24 cellular contexts compared by ENCODE assay signal in genomic region chr11:35555238-35555887, GRCh38. TPM values are rescaled to one million over a fixed set of nuclear protein-coding genes. Genes with fewer than 3 reads are reported as not detected.
DNase-seq lines count a peak whose midpoint lies in the region; FAIRE-seq and TF ChIP-seq lines count a peak whose summit lies in the region.
"Had no signal": no experiment of that assay in that cellular context is flagged by ENCODE, and none has a peak within 500 bp of the region (broad histone marks: within the 10 kb centered on the region; RNA-seq: fewer than 3 reads in every experiment).

No MANE protein-coding gene starts in this region.

- FAIRE-seq in astrocyte (lab: Jason Lieb, UNC) (no peak), small intestine (lab: Jason Lieb, UNC) (no peak)

- H3K4me3 ChIP-seq in astrocyte (ENCODE audit: insufficient read depth, low read depth, low read length) (no peak overlapping the region), smooth muscle cell (no peak overlapping the region), small intestine (ENCODE audit: low read depth in 1 of 2, low read length in 2 of 2) (no peak overlapping the region)
- H3K4me3 ChIP-seq: cardiac muscle cell, psoas muscle had no signal

- no peak overlapping the region for H3K4me2 ChIP-seq in astrocyte (ENCODE audit: low read length)
- H3K4me2 ChIP-seq in smooth muscle cell = peak overlapping the region; percentile 3

- H3K27ac ChIP-seq in astrocyte (ENCODE audit: low read depth, low read length) (no peak overlapping the region), smooth muscle cell (ENCODE audit: low read depth) (peak overlapping the region; percentile 62), small intestine (ENCODE audit: low read depth in 1 of 2, low read length in 1 of 2) (no peak overlapping the region)
- H3K27ac ChIP-seq: cardiac muscle cell, HL-60, psoas muscle had no signal

- H3K79me2 ChIP-seq in astrocyte (ENCODE audit: insufficient read depth, low read length) (no peaks in the 10 kb centered on the region), smooth muscle cell (ENCODE audit: low read depth) (no peaks in the 10 kb centered on the region)

- H3K9ac ChIP-seq in astrocyte (ENCODE audit: low read length) (no peak overlapping the region), smooth muscle cell (ENCODE audit: low read depth) (peak overlapping the region; percentile 7)

- H3K27ac Mint-ChIP-seq in astrocyte (ENCODE audit: unreplicated experiment) = peak overlapping the region; percentile 59
- H3K27ac Mint-ChIP-seq: activated naive CD8-positive, alpha-beta T cell treated with anti-CD3 and anti-CD28 coated beads, Interleukin-2, amount 10 ng/mL, durations not matched to agents 7 days and 5 days; CD8-positive, alpha-beta memory T cell; stimulated activated naive CD8-positive, alpha-beta T cell treated with anti-CD3 and anti-CD28 coated beads, Interleukin-15, Interleukin-2, amounts not matched to agents 100 ng/mL and 50 ng/mL, for 24 hours; type B pancreatic cell had no signal

- WGBS in smooth muscle cell (ENCODE audit: low lambda C conversion rate) = 50% methylated on average over 1 of the region's 1 CpG
- 55 to 76% (median 74%) methylated on average over 1 of the region's 1 CpG for WGBS in small intestine, 3 donors

- H3K4me1 ChIP-seq in astrocyte (ENCODE audit: insufficient read depth, low read length) = peaks cover 16% of the 10 kb centered on the region
- H3K4me1 ChIP-seq in smooth muscle cell (ENCODE audit: low read depth) = peaks cover 14% of the 10 kb centered on the region
- H3K4me1 ChIP-seq in small intestine (ENCODE audit: control insufficient read depth in 2 of 2, insufficient read depth in 1 of 2, low read depth in 1 of 2, low read length in 1 of 2) = no peaks in the 10 kb centered on the region
- H3K4me1 ChIP-seq: psoas muscle had no signal

- H3K36me3 Mint-ChIP-seq in astrocyte (ENCODE audit: low read depth, unreplicated experiment) = no peaks in the 10 kb centered on the region
- H3K36me3 Mint-ChIP-seq: activated naive CD8-positive, alpha-beta T cell treated with anti-CD3 and anti-CD28 coated beads, Interleukin-2, amount 10 ng/mL, durations not matched to agents 7 days and 5 days; CD8-positive, alpha-beta memory T cell; type B pancreatic cell had no signal

- H3K27me3 Mint-ChIP-seq in astrocyte (ENCODE audit: low read depth, unreplicated experiment) = peaks cover 6% of the 10 kb centered on the region

- DNase-seq in HCEC 1CT (peak; percentile 74), astrocyte (ENCODE audit: low read depth) (no peak), fibroblast of the conjunctiva (ENCODE audit: low read depth) (peak; percentile 47), smooth muscle cell (lab: John Stamatoyannopoulos, UW; ENCODE audit: unreplicated experiment) (no peak), putamen (ENCODE audit: low spot score) (no peak), small intestine (no peak), NCI-H526 treated with DMSO at 0.1 percent for 48 hours (lab: John Stamatoyannopoulos, UW) (no peak)
- no peak for DNase-seq in activated naive CD4-positive, alpha-beta T cell (lab: John Stamatoyannopoulos, UW)
- DNase-seq: activated CD4-positive, alpha-beta T cell treated with anti-CD3 and anti-CD28 coated beads for 4 hours; activated naive CD8-positive, alpha-beta T cell treated with anti-CD3 and anti-CD28 coated beads, Interleukin-2, amount 10 ng/mL, durations not matched to agents 7 days and 5 days; CD8-positive, alpha-beta memory T cell; head of caudate nucleus; midbrain; NCI-H146; NCI-H2227 treated with DMSO at 0.1 percent for 48 hours; OCI-M1; psoas muscle; SHP77 treated with DMSO at 0.1 percent for 48 hours; stimulated activated CD4-positive, alpha-beta T cell treated with anti-CD3 and anti-CD28 coated beads, Interleukin-4, amount 100 ng/mL, for 24 hours; T-helper 1 cell had no signal

- no peak overlapping the region for H3K4me3 Mint-ChIP-seq in astrocyte (ENCODE audit: unreplicated experiment)
- H3K4me3 Mint-ChIP-seq: activated naive CD8-positive, alpha-beta T cell treated with anti-CD3 and anti-CD28 coated beads, Interleukin-2, amount 10 ng/mL, durations not matched to agents 7 days and 5 days; CD8-positive, alpha-beta memory T cell; stimulated activated naive CD8-positive, alpha-beta T cell treated with anti-CD3 and anti-CD28 coated beads, Interleukin-15, Interleukin-2, amounts not matched to agents 100 ng/mL and 50 ng/mL, for 24 hours; type B pancreatic cell had no signal

- TF ChIP-seq CTCF in astrocyte (IDR thresholded peaks at IDR 0.05; ENCODE audit: insufficient read depth, low read depth, low read length) (no peak), smooth muscle cell (IDR thresholded peaks at IDR 0.05; ENCODE audit: borderline replicate concordance, insufficient read depth, poor library complexity, severe bottlenecking) (no peak)

- peaks cover 8% of the 10 kb centered on the region for H3F3A ChIP-seq in smooth muscle cell (ENCODE audit: low read depth)

- H3K27me3 ChIP-seq in astrocyte (ENCODE audit: insufficient read depth, low read length) (no peaks in the 10 kb centered on the region), smooth muscle cell (ENCODE audit: low read depth) (no peaks in the 10 kb centered on the region), small intestine (ENCODE audit: control insufficient read depth in 2 of 2, insufficient read depth in 2 of 2, low read length in 2 of 2) (peaks cover 2 to 4% of the 10 kb centered on the region in 2 donors)
- H3K27me3 ChIP-seq: cardiac muscle cell had no signal

- H4K20me1 ChIP-seq in astrocyte (ENCODE audit: insufficient read depth, low read length) (no peaks in the 10 kb centered on the region), smooth muscle cell (ENCODE audit: low read depth) (no peaks in the 10 kb centered on the region)

- H3K36me3 ChIP-seq in astrocyte (ENCODE audit: insufficient read depth, low read length) = no peaks in the 10 kb centered on the region
- H3K36me3 ChIP-seq in smooth muscle cell (ENCODE audit: low read depth) = no peaks in the 10 kb centered on the region
- H3K36me3 ChIP-seq in small intestine (ENCODE audit: control insufficient read depth in 2 of 2, insufficient read depth in 2 of 2, low read length in 2 of 2) = no peaks in the 10 kb centered on the region
- H3K36me3 ChIP-seq: cardiac muscle cell had no signal

- H3K9me3 ChIP-seq in astrocyte (ENCODE audit: insufficient read depth, low read depth, low read length) (no peaks in the 10 kb centered on the region), smooth muscle cell (replicated peaks; ENCODE audit: low read depth) (no peaks in the 10 kb centered on the region), small intestine (ENCODE audit: control insufficient read depth, low read depth) (no peaks in the 10 kb centered on the region)
- H3K9me3 ChIP-seq: psoas muscle had no signal

- peaks cover 23% of the 10 kb centered on the region for H3K4me1 Mint-ChIP-seq in astrocyte (ENCODE audit: low read depth, unreplicated experiment)
- H3K4me1 Mint-ChIP-seq: activated naive CD8-positive, alpha-beta T cell treated with anti-CD3 and anti-CD28 coated beads, Interleukin-2, amount 10 ng/mL, durations not matched to agents 7 days and 5 days; CD8-positive, alpha-beta memory T cell had no signal

- no peak overlapping the region for H2AFZ ChIP-seq in astrocyte (ENCODE audit: low read depth, low read length)
- no peak overlapping the region for H2AFZ ChIP-seq in smooth muscle cell (ENCODE audit: low read depth)

- H3K9me3 Mint-ChIP-seq in astrocyte (ENCODE audit: unreplicated experiment) = no peaks in the 10 kb centered on the region
- H3K9me3 Mint-ChIP-seq: activated naive CD8-positive, alpha-beta T cell treated with anti-CD3 and anti-CD28 coated beads, Interleukin-2, amount 10 ng/mL, durations not matched to agents 7 days and 5 days; CD8-positive, alpha-beta memory T cell; stimulated activated naive CD8-positive, alpha-beta T cell treated with anti-CD3 and anti-CD28 coated beads, Interleukin-15, Interleukin-2, amounts not matched to agents 100 ng/mL and 50 ng/mL, for 24 hours; type B pancreatic cell had no signal

RNA-seq across cellular contexts. Expression of gene PAMR1, which starts 29.9 kb away (rescaled TPM):
- total RNA-seq in astrocyte = 12.6 and 18.0 TPM in 2 replicates
- 87.7 and 92.7 TPM in 2 replicates for total RNA-seq in smooth muscle cell
- polyA plus RNA-seq in smooth muscle cell = 93.2 and 128 TPM in 2 replicates
- polyA plus RNA-seq in small intestine = 1 to 10 TPM in 2 of 3 donors, not detected in 1; 1.4 to 4.9 TPM
- total RNA-seq: activated naive CD8-positive, alpha-beta T cell treated with anti-CD3 and anti-CD28 coated beads, Interleukin-2, amount 10 ng/mL, durations not matched to agents 7 days and 5 days; CD8-positive, alpha-beta memory T cell had no signal
- polyA plus RNA-seq: CD8-positive, alpha-beta memory T cell had no signal

Comparison
In these comparisons a context has a peak if more than half of its experiments do, and no peak if none do; other contexts are left out.
1. DNase-seq: peak in HCEC 1CT (single experiment) and fibroblast of the conjunctiva (single experiment); none in astrocyte (single experiment), smooth muscle cell (single experiment), putamen (single experiment), small intestine (single experiment), NCI-H526 treated with DMSO at 0.1 percent for 48 hours (single experiment) and activated naive CD4-positive, alpha-beta T cell (0 of 4).